In the genomic region with DNA sequence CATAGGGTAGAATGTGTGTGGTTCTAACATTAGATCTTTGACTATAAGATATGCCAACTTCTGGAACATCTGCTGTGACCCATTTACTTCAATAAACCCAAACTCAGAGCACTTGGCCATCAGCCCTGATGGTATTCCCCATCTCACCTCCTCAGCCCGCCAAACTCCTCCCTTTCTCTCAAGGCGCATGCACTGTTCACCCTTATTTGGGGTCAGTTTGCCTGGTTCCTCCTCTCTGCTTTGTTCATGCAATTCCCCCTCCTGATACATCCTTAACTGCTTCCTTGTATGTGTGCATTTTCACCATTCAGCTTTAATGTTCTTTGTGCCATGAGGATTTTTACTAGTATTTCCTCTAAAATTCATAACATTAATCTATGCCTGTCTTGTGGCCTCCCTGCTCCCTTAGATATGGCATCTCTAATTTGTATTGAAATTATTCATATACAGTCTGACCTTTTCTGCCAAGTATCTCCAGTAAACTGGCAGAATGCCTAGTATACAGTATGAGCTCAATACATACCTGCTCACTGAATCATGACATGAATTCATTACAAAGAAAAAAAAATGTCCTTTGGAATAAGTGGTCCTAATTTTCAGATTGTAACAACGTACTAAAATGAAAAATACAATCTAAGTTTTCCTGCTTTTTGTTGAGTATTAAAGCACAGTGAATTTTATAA, we compare ENCODE assay signal across 15 cellular contexts.
DNase-seq lines count a peak whose midpoint lies in the region; ATAC-seq, FAIRE-seq and TF ChIP-seq lines count a peak whose summit lies in the region.
"Had no signal": no experiment of that assay in that cellular context is flagged by ENCODE, and none has a peak within 500 bp of the region (broad histone marks: within the 10 kb centered on the region; RNA-seq: fewer than 3 reads in every experiment).

No MANE protein-coding gene starts in this region.

- peak overlapping the region; percentile 18 to 44 for H3K18ac ChIP-seq in mesenchymal stem cell (ENCODE audit: low read depth in 1 of 2, low read length in 2 of 2)

- in situ Hi-C loops in Caki2 (cut with HindIII; ENCODE audit: low pct_unique_long_range_greater_than_20kb, low sequenced_read_pairs) = no loop called here

- peak overlapping the region; percentile 60 for H2BK5ac ChIP-seq in mesenchymal stem cell (ENCODE audit: low read depth, low read length, poor library complexity, severe bottlenecking)

- no peak overlapping the region for H3K14ac ChIP-seq in mesenchymal stem cell (ENCODE audit: low read length in 2 of 2)

- H2AK5ac ChIP-seq in mesenchymal stem cell (ENCODE audit: low read length, severe bottlenecking) = peak overlapping the region; percentile 75

- no peak overlapping the region for H2AFZ ChIP-seq in mesenchymal stem cell (ENCODE audit: low read depth, low read length)

- H3K4me1 ChIP-seq in mesenchymal stem cell (ENCODE audit: control insufficient read depth, insufficient read depth, low read depth, low read length) (peaks cover 4% of the 10 kb centered on the region), right cardiac atrium (ENCODE audit: control insufficient read depth, insufficient read depth, low read length) (no peaks in the 10 kb centered on the region)
- H3K4me1 ChIP-seq: prostate gland, uterus had no signal

- TF ChIP-seq CTCF in D721Med (IDR thresholded peaks at IDR 0.05; ENCODE audit: insufficient read depth, missing control alignments) = no peak

- no peak overlapping the region for H2BK15ac ChIP-seq in mesenchymal stem cell (ENCODE audit: low read depth, poor library complexity, severe bottlenecking)

- no peaks in the 10 kb centered on the region for H3K79me1 ChIP-seq in mesenchymal stem cell (replicated peaks; ENCODE audit: low read length, poor library complexity, severe bottlenecking)

- peaks cover 12% of the 10 kb centered on the region for H3K9me3 ChIP-seq in mesenchymal stem cell (ENCODE audit: control insufficient read depth, low read length)
- peaks cover 4% of the 10 kb centered on the region for H3K9me3 ChIP-seq in right cardiac atrium (ENCODE audit: control insufficient read depth, low read length)
- H3K9me3 ChIP-seq: prostate gland had no signal

- H2BK12ac ChIP-seq in mesenchymal stem cell (ENCODE audit: low read length in 2 of 2) = peak overlapping the region; percentile 17 to 56

- no peaks in the 10 kb centered on the region for H3K36me3 ChIP-seq in mesenchymal stem cell (ENCODE audit: control insufficient read depth in 1 of 2, insufficient read depth in 2 of 2, low read depth in 1 of 2, low read length in 2 of 2)
- H3K36me3 ChIP-seq: esophagus muscularis mucosa, prostate gland, uterus had no signal

- H3K9ac ChIP-seq in mesenchymal stem cell (ENCODE audit: low read length) = no peak overlapping the region

- no peaks in the 10 kb centered on the region for H3K27me3 ChIP-seq in mesenchymal stem cell (ENCODE audit: control insufficient read depth in 1 of 2, insufficient read depth in 1 of 2, low read length in 2 of 2)
- H3K27me3 ChIP-seq in right cardiac atrium (ENCODE audit: control insufficient read depth, insufficient read depth) = no peaks in the 10 kb centered on the region
- H3K27me3 ChIP-seq: esophagus muscularis mucosa, uterus had no signal

- H3K27ac ChIP-seq in mesenchymal stem cell (ENCODE audit: low read length, poor library complexity, severe bottlenecking) = peak overlapping the region; percentile 62
- no peak overlapping the region for H3K27ac ChIP-seq in right cardiac atrium (ENCODE audit: low read length)
- H3K27ac ChIP-seq: esophagus muscularis mucosa, prostate gland, uterus had no signal

- H3K4me2 ChIP-seq in mesenchymal stem cell (ENCODE audit: low read length, poor library complexity, severe bottlenecking) = no peak overlapping the region

- H3K4me3 ChIP-seq in mesenchymal stem cell (ENCODE audit: insufficient read depth in 1 of 2, low read depth in 1 of 2, low read length in 2 of 2) (no peak overlapping the region), right cardiac atrium (ENCODE audit: low read length) (no peak overlapping the region)
- H3K4me3 ChIP-seq: esophagus muscularis mucosa, prostate gland, uterus had no signal

- FAIRE-seq in D721Med (lab: Jason Lieb, UNC) = no peak
- FAIRE-seq: GM18507 had no signal

- H4K8ac ChIP-seq in mesenchymal stem cell (ENCODE audit: low read length) = peak overlapping the region; percentile 75

- H4K91ac ChIP-seq in mesenchymal stem cell (ENCODE audit: low read length) = no peak overlapping the region

- ATAC-seq in right cardiac atrium (no peak), GM19455 (IDR thresholded peaks at IDR 0.05; ENCODE audit: unreplicated experiment) (no peak)
- ATAC-seq: activated CD8-positive, alpha-beta memory T cell treated with anti-CD3 and anti-CD28 coated beads, Interleukin-2, amount 10 ng/mL, durations not matched to agents 7 days and 5 days had no signal

- intact Hi-C loops in right cardiac atrium (cut with DNase I) = no loop called here

- no peak overlapping the region for H2BK120ac ChIP-seq in mesenchymal stem cell (ENCODE audit: low read depth, low read length)

- DNase-seq in Caki2 (ENCODE audit: low read depth) (peak; percentile 81), M059J (ENCODE audit: low read depth) (peak; percentile 88), brain pericyte (ENCODE audit: low read depth, low spot score) (peak; percentile 16), mesenchymal stem cell (peak; percentile 65), HK-2 (ENCODE audit: unreplicated experiment) (no peak), D721Med (ENCODE audit: insufficient read length, low spot score) (no peak), right cardiac atrium (no peak)
- DNase-seq: activated CD8-positive, alpha-beta memory T cell treated with anti-CD3 and anti-CD28 coated beads, Interleukin-2, amount 10 ng/mL, durations not matched to agents 7 days and 5 days; COR-L47; NCI-H524; uterus had no signal

- WGBS in mesenchymal stem cell = 100% methylated on average over 2 of the region's 3 CpGs
- 85% methylated on average over 3 of the region's 3 CpGs for WGBS in right cardiac atrium

- H3K23ac ChIP-seq in mesenchymal stem cell (ENCODE audit: low read length in 2 of 2) = no peak overlapping the region

- H3K4ac ChIP-seq in mesenchymal stem cell (ENCODE audit: low read depth in 1 of 2, low read length in 2 of 2) = no peak overlapping the region

Comparison
In these comparisons a context has a peak if more than half of its experiments do, and no peak if none do; other contexts are left out.
1. DNase-seq: peak in Caki2 (single experiment), M059J (single experiment), brain pericyte (single experiment) and mesenchymal stem cell (single experiment); none in HK-2 (single experiment), D721Med (single experiment) and right cardiac atrium (0 of 3).